In the genomic region with DNA sequence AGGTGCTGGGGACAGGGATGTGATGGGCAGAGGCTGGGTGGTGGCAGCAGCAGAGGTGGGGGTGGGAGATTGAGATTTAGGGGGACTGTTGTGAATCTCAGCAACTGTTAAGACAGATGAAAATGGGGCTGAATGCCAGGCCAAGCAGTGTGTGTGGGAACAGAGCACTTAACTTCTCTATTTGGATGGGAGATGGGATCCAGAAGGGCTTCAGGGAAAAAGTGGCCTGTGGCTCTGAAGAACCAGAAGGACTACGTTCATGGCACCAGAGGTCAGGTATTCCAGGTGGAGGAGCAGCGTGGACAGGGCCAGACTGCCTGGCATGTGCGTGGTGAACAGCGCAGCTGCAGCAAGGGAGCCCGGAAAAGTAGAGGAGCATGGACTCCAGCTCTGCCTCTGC, we compare ENCODE assay signal across 23 cellular contexts.
"Had no signal": no experiment of that assay in that cellular context is flagged by ENCODE, and none has a peak within 500 bp of the region (broad histone marks: within the 10 kb centered on the region; RNA-seq: fewer than 3 reads in every experiment).

No MANE protein-coding gene starts in this region.

- DNase-seq: cortex of kidney; effector CD8-positive, alpha-beta T cell; effector memory CD8-positive, alpha-beta T cell; erythroblast; esophagus squamous epithelium; foreskin fibroblast; foreskin melanocyte; gastrocnemius medialis; glutamatergic neuron; heart right ventricle; hippocampal formation; kidney; kidney glomerular epithelial cell; left colon; left lung; left ventricle myocardium superior; lower lobe of right lung; mesenchymal stem cell; midbrain; naive thymus-derived CD4-positive, alpha-beta T cell had no signal

- H3K27ac Mint-ChIP-seq: dendritic cell treated with granulocyte-macrophage colony-stimulating factor and Interleukin-4, amounts not matched to agents 40 ng/mL and 50 ng/mL, for 4 days; effector memory CD8-positive, alpha-beta T cell; endodermal cell; naive thymus-derived CD4-positive, alpha-beta T cell had no signal

- H3K9me3 Mint-ChIP-seq: dendritic cell treated with granulocyte-macrophage colony-stimulating factor and Interleukin-4, amounts not matched to agents 40 ng/mL and 50 ng/mL, for 4 days; effector memory CD8-positive, alpha-beta T cell; endodermal cell; naive thymus-derived CD4-positive, alpha-beta T cell had no signal

- H3K4me3 Mint-ChIP-seq: dendritic cell treated with granulocyte-macrophage colony-stimulating factor and Interleukin-4, amounts not matched to agents 40 ng/mL and 50 ng/mL, for 4 days; effector memory CD8-positive, alpha-beta T cell; endodermal cell; naive thymus-derived CD4-positive, alpha-beta T cell had no signal

- ATAC-seq: effector memory CD8-positive, alpha-beta T cell; esophagus mucosa; gastrocnemius medialis; heart right ventricle; left colon; left lung; left ventricle myocardium superior; lower lobe of right lung; naive thymus-derived CD4-positive, alpha-beta T cell had no signal
